Comparison of ENCODE assay signal across 11 cellular contexts in the genomic region with DNA sequence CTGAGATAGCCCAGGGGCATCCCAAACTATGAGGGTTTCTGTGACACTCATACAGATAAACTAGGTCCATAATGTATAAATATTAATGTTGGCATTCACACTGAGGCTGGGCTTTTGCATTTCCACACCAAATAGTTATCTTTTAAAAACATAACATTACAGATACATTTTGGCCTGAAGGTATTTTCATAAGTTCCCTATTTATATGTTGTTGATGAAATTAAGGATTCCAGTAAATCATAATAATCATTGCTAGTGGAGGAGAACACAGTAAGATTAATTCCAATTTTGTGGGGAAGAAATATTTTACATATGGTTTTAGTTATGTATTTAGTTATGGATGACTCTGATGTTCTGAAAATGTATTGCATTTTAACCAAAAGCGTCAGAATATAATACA.
"Had no signal": no experiment of that assay in that cellular context is flagged by ENCODE, and none has a peak within 500 bp of the region (broad histone marks: within the 10 kb centered on the region; RNA-seq: fewer than 3 reads in every experiment).

No MANE protein-coding gene starts in this region.

- H3K4me3 ChIP-seq: GM23248, GM23338, HAP-1 had no signal

- H3K27ac Mint-ChIP-seq: GM23338, H9, HFFc6 had no signal

- H3K4me1 Mint-ChIP-seq: GM23338 had no signal

- FAIRE-seq: H1, H54 had no signal

- ATAC-seq: GM23338, HCT116 had no signal

- DNase-seq: GM23248, GOT3, H7, H9, HCEC 1CT, HFFc6 had no signal

- H3K9ac ChIP-seq: GM23248 had no signal

- H3K27ac ChIP-seq: GM23248 had no signal

- H3K4me1 ChIP-seq: HAP-1 had no signal

- H3K9me3 ChIP-seq: HAP-1 had no signal

- H3K4me3 Mint-ChIP-seq: GM23338, H9, HFFc6 had no signal

- H3K36me3 ChIP-seq: HAP-1 had no signal

- H3K9me3 Mint-ChIP-seq: GM23338, H9 had no signal
